In the genomic region with DNA sequence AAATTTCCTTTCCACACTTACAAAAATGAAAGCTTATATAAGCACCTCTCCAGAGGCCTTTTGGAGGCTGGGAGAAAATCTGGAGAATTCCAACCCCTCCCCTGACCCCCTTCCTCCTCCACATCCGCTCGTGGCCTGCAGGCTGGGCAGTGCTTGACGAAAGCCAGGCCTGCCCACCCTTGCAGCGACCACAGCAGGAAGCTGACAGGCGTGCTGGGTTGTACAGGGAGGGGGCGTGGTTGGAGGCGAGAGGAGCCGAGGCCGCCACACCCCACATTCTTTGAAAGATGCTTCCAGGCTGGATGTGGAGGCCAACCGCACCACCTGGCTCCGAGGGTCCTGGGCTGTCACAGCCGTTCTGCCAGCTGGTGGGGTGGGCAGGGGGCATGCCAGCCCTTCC, we compare ENCODE assay signal across 1 cellular context.
TF ChIP-seq lines count a peak whose summit lies in the region.

No MANE protein-coding gene starts in this region.

TF ChIP-seq in WTC11, 78 proteins besides CTCF, POLR2A, EP300 and RAD21 (continued from another document):
- TF ChIP-seq, protein P1, sequence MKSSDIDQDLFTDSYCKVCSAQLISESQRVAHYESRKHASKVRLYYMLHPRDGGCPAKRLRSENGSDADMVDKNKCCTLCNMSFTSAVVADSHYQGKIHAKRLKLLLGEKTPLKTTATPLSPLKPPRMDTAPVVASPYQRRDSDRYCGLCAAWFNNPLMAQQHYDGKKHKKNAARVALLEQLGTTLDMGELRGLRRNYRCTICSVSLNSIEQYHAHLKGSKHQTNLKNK (CRISPR knock-in tag; IDR thresholded peaks at IDR 0.05) = no peak
- peak; percentile 51; the same call in 1 of the 2 replicates for TF ChIP-seq TEAD1 (CRISPR knock-in tag; IDR thresholded peaks at IDR 0.05)
- TF ChIP-seq SMAD4 (CRISPR knock-in tag; IDR thresholded peaks at IDR 0.05) = no peak
- no peak for TF ChIP-seq JAZF1 (CRISPR knock-in tag; IDR thresholded peaks at IDR 0.05)
- TF ChIP-seq GRHL2 (CRISPR knock-in tag; IDR thresholded peaks at IDR 0.05; ENCODE audit: insufficient replicate concordance, severe bottlenecking) = no peak
TF ChIP-seq in WTC11: peak in this region for 5.
